9 cellular contexts compared by ENCODE assay signal in genomic region chr3:13013994-13014754, GRCh38. TPM values are rescaled to one million over a fixed set of nuclear protein-coding genes. Genes with fewer than 3 reads are reported as not detected.
DNase-seq lines count a peak whose midpoint lies in the region; ATAC-seq and TF ChIP-seq lines count a peak whose summit lies in the region.
"Had no signal": no experiment of that assay in that cellular context is flagged by ENCODE, and none has a peak within 500 bp of the region (broad histone marks: within the 10 kb centered on the region; RNA-seq: fewer than 3 reads in every experiment).

No MANE protein-coding gene starts in this region.

- no peaks in the 10 kb centered on the region for H3K36me3 ChIP-seq in DND-41 (ENCODE audit: insufficient read depth, low read length)
- H3K36me3 ChIP-seq in OCI-LY3 (replicated peaks; ENCODE audit: low read depth, low read length) = peaks cover 46% of the 10 kb centered on the region
- no peaks in the 10 kb centered on the region for H3K36me3 ChIP-seq in sigmoid colon
- H3K36me3 ChIP-seq: HAP-1 had no signal

- peaks cover 75% of the 10 kb centered on the region for H3K4me1 Mint-ChIP-seq in activated naive CD8-positive, alpha-beta T cell (ENCODE audit: low read depth)
- H3K4me1 Mint-ChIP-seq in H9 = peaks cover 36 to 50% of the 10 kb centered on the region in 2 experiments
- peaks cover 18% of the 10 kb centered on the region for H3K4me1 Mint-ChIP-seq in endothelial cell (ENCODE audit: unreplicated experiment)

- no peak overlapping the region for H4K5ac ChIP-seq in H9 (ENCODE audit: insufficient read length, low read depth, low read length)

- H2AFZ ChIP-seq in DND-41 (ENCODE audit: low read depth, low read length) (no peak overlapping the region), OCI-LY3 (ENCODE audit: low read depth, low read length) (no peak overlapping the region), H9 (ENCODE audit: low read length) (no peak overlapping the region)

- no peak overlapping the region for H3K56ac ChIP-seq in H9 (ENCODE audit: insufficient read length, low read depth, low read length)

- TF ChIP-seq CTCF in DND-41 (IDR thresholded peaks at IDR 0.05; ENCODE audit: borderline replicate concordance, extremely low read depth, low read length, poor library complexity, severe bottlenecking) (no peak), OCI-LY3 (IDR thresholded peaks at IDR 0.05; ENCODE audit: low read depth, low read length) (0 out of 2 replicates have a peak, but pooled peaks have one; percentile 4), sigmoid colon (IDR thresholded peaks at IDR 0.05) (no peak), H9 (conservative IDR thresholded peaks at IDR 0.05) (no peak), endothelial cell (IDR thresholded peaks at IDR 0.05; ENCODE audit: unreplicated experiment) (no peak)

- H3K9me3 Mint-ChIP-seq in activated naive CD8-positive, alpha-beta T cell (ENCODE audit: low read depth) = no peaks in the 10 kb centered on the region
- H3K9me3 Mint-ChIP-seq in H9 (no peaks in the 10 kb centered on the region), endothelial cell (ENCODE audit: unreplicated experiment) (no peaks in the 10 kb centered on the region)

- 78 to 88% methylated on average over 7 of the region's 7 CpGs for WGBS in sigmoid colon, 2 donors
- no CpG with 5 or more reads among the region's 7 CpGs for WGBS in H9 (ENCODE audit: extremely low coverage, insufficient read length, low lambda C conversion rate)

- no peaks in the 10 kb centered on the region for H3K79me1 ChIP-seq in H9 (ENCODE audit: insufficient read depth, low read depth, low read length, poor library complexity, severe bottlenecking)

- no peak overlapping the region for H3K4ac ChIP-seq in H9 (ENCODE audit: low read depth, low read length)

- H3K27me3 ChIP-seq in DND-41 (ENCODE audit: insufficient read depth, low read length, poor library complexity) = no peaks in the 10 kb centered on the region
- H3K27me3 ChIP-seq in OCI-LY3 (ENCODE audit: low read depth, low read length) = no peaks in the 10 kb centered on the region
- no peaks in the 10 kb centered on the region for H3K27me3 ChIP-seq in sigmoid colon
- no peaks in the 10 kb centered on the region for H3K27me3 ChIP-seq in H9 (ENCODE audit: insufficient read depth, low read length)

- no peak overlapping the region for H2BK5ac ChIP-seq in H9 (ENCODE audit: insufficient read length, low read length)

- no peaks in the 10 kb centered on the region for H3K36me3 Mint-ChIP-seq in activated naive CD8-positive, alpha-beta T cell
- H3K36me3 Mint-ChIP-seq in H9 (ENCODE audit: insufficient read depth in 1 of 3, low read depth in 3 of 3) = no peaks in the 10 kb centered on the region
- H3K36me3 Mint-ChIP-seq in endothelial cell (ENCODE audit: low read depth, unreplicated experiment) = peaks cover 9% of the 10 kb centered on the region

- no peak overlapping the region for H2BK12ac ChIP-seq in H9 (ENCODE audit: insufficient read length, low read depth, low read length)

- H4K8ac ChIP-seq in H9 (replicated peaks; ENCODE audit: insufficient read length, low read depth, low read length) = no peak overlapping the region

- H4K91ac ChIP-seq in H9 (ENCODE audit: insufficient read length, low read depth, low read length) = no peak overlapping the region

- H3K27me3 Mint-ChIP-seq in activated naive CD8-positive, alpha-beta T cell = no peaks in the 10 kb centered on the region
- peaks cover 3% of the 10 kb centered on the region for H3K27me3 Mint-ChIP-seq in H9 (ENCODE audit: low read depth)
- H3K27me3 Mint-ChIP-seq in endothelial cell (ENCODE audit: unreplicated experiment) = peaks cover 18% of the 10 kb centered on the region

- no peaks in the 10 kb centered on the region for H3K23me2 ChIP-seq in H9 (ENCODE audit: insufficient read length, low read depth, low read length, poor library complexity, severe bottlenecking)

- H2BK20ac ChIP-seq in H9 (ENCODE audit: low read depth, low read length, poor library complexity, severe bottlenecking) = no peak overlapping the region

- no peak overlapping the region for H2AK5ac ChIP-seq in H9 (ENCODE audit: insufficient read length, low read length)

- DNase-seq in DND-41 (no peak), sigmoid colon (peak; percentile 59), H9 (no peak), endothelial cell (ENCODE audit: low spot score) (no peak)

- peaks cover 78% of the 10 kb centered on the region for H3K4me1 ChIP-seq in DND-41 (ENCODE audit: insufficient read depth, low read length)
- peaks cover 93% of the 10 kb centered on the region for H3K4me1 ChIP-seq in OCI-LY3 (ENCODE audit: low read length)
- peaks cover 0 to 17% (median 8%) of the 10 kb centered on the region in 4 donors for H3K4me1 ChIP-seq in sigmoid colon
- peaks cover 6% of the 10 kb centered on the region; the same call in 1 of the 2 replicates for H3K4me1 ChIP-seq in H9 (ENCODE audit: insufficient read depth, low read length)
- H3K4me1 ChIP-seq: HAP-1 had no signal

- H3K79me2 ChIP-seq in DND-41 (ENCODE audit: insufficient read depth, low read length) = 0 out of 2 replicates have a peak, but pooled peaks cover 8% of the 10 kb centered on the region
- peaks cover 98% of the 10 kb centered on the region for H3K79me2 ChIP-seq in OCI-LY3 (ENCODE audit: low read length)
- no peaks in the 10 kb centered on the region for H3K79me2 ChIP-seq in H9 (ENCODE audit: insufficient read depth, low read length)

- H3K18ac ChIP-seq in H9 (ENCODE audit: insufficient read length, low read depth, low read length) = no peak overlapping the region

- TF ChIP-seq POLR2A in sigmoid colon (IDR thresholded peaks at IDR 0.05) = no peak

- no peak overlapping the region for H3T11ph ChIP-seq in H9 (ENCODE audit: low read length)

- no peak overlapping the region for H2BK15ac ChIP-seq in H9 (ENCODE audit: low read depth, low read length)

- intact Hi-C loops in sigmoid colon (cut with DNase I) = no loop called here

- H3K4me2 ChIP-seq in DND-41 (ENCODE audit: insufficient read depth, low read length) = peak overlapping the region; percentile 70
- peak overlapping the region; percentile 97 for H3K4me2 ChIP-seq in OCI-LY3 (ENCODE audit: low read length)
- H3K4me2 ChIP-seq in H9 (ENCODE audit: insufficient read depth, insufficient read length, low read length) = no peak overlapping the region

- no peak overlapping the region for H3K14ac ChIP-seq in H9 (ENCODE audit: insufficient read depth, low read length)

- H3K23ac ChIP-seq in H9 (ENCODE audit: insufficient read length, low read depth, low read length) = no peak overlapping the region

- ATAC-seq in DND-41 (ENCODE audit: insufficient read depth, low read depth) = no peak
- no peak for ATAC-seq in GM21360 (IDR thresholded peaks at IDR 0.05; ENCODE audit: unreplicated experiment)
- no peak for ATAC-seq in GM19351 (IDR thresholded peaks at IDR 0.05; ENCODE audit: unreplicated experiment)

- peak overlapping the region; percentile 89 for H3K4me3 Mint-ChIP-seq in activated naive CD8-positive, alpha-beta T cell
- no peak overlapping the region for H3K4me3 Mint-ChIP-seq in H9
- no peak overlapping the region for H3K4me3 Mint-ChIP-seq in endothelial cell (ENCODE audit: unreplicated experiment)

- H3K9ac ChIP-seq in DND-41 (ENCODE audit: low read depth, low read length) (peak overlapping the region; percentile 83), OCI-LY3 (ENCODE audit: low read length) (peak overlapping the region; percentile 96), H9 (ENCODE audit: extremely low read depth, insufficient read length, low read length) (no peak overlapping the region)

- peak overlapping the region; percentile 98 for H3K27ac Mint-ChIP-seq in activated naive CD8-positive, alpha-beta T cell
- no peak overlapping the region for H3K27ac Mint-ChIP-seq in H9
- H3K27ac Mint-ChIP-seq in endothelial cell (ENCODE audit: unreplicated experiment) = no peak overlapping the region

- TF ChIP-seq EP300 in sigmoid colon (IDR thresholded peaks at IDR 0.05) = no peak

- H3K27ac ChIP-seq in DND-41 (ENCODE audit: low read length) (peak overlapping the region; percentile 97), OCI-LY3 (ENCODE audit: low read length) (peak overlapping the region; percentile 91), sigmoid colon (peak overlapping the region in 1 of 4 donors; percentile 68), H9 (ENCODE audit: insufficient read length, low read depth, low read length) (no peak overlapping the region)

- no peak overlapping the region for H2BK120ac ChIP-seq in H9 (ENCODE audit: low read depth, low read length, poor library complexity, severe bottlenecking)

- H3K4me3 ChIP-seq in DND-41 (ENCODE audit: low read depth in 1 of 2, low read length in 2 of 2) (peak overlapping the region in 1 of 2 experiments; percentile 52; a peak in 2 of 4 replicates), OCI-LY3 (ENCODE audit: low read length) (peak overlapping the region; percentile 85), sigmoid colon (peak overlapping the region in 2 of 4 donors; percentile 21 to 22)
- H3K4me3 ChIP-seq: HAP-1 had no signal

- H3K9me3 ChIP-seq in DND-41 (ENCODE audit: insufficient read depth, low read length, severe bottlenecking) (no peaks in the 10 kb centered on the region), OCI-LY3 (ENCODE audit: insufficient read depth, low read length) (no peaks in the 10 kb centered on the region), sigmoid colon (no peaks in the 10 kb centered on the region), H9 (ENCODE audit: control insufficient read depth, low read depth, low read length) (no peaks in the 10 kb centered on the region)
- H3K9me3 ChIP-seq: HAP-1 had no signal

- H4K20me1 ChIP-seq in DND-41 (ENCODE audit: insufficient read depth, low read length) = no peaks in the 10 kb centered on the region
- H4K20me1 ChIP-seq in OCI-LY3 (ENCODE audit: insufficient read depth, low read length) = peaks cover 67% of the 10 kb centered on the region
- no peaks in the 10 kb centered on the region for H4K20me1 ChIP-seq in H9 (ENCODE audit: control insufficient read depth, insufficient read depth, insufficient read length)

RNA-seq across cellular contexts. Expression of gene IQSEC1, which starts 59.1 kb away (rescaled TPM):
- 10 to 100 TPM; 23.9 to 39.1 (median 26.2) TPM for total RNA-seq in sigmoid colon
- polyA plus RNA-seq in sigmoid colon = 10 to 100 TPM in 1 of 3 donors, 1 to 10 TPM in 2; 2.5 to 20.7 (median 4.2) TPM
- total RNA-seq in H9 (2021) = 17.8 and 19.1 TPM in 2 replicates
- total RNA-seq in endothelial cell (ENCODE audit: unreplicated experiment) = 75.3 TPM
